ENCODE assay signal across 10 cellular contexts in genomic region chr4:98794565-98795205, GRCh38.
DNase-seq lines count a peak whose midpoint lies in the region; ATAC-seq, FAIRE-seq and TF ChIP-seq lines count a peak whose summit lies in the region.
"Had no signal": no experiment of that assay in that cellular context is flagged by ENCODE, and none has a peak within 500 bp of the region (broad histone marks: within the 10 kb centered on the region; RNA-seq: fewer than 3 reads in every experiment).

No MANE protein-coding gene starts in this region.

- H3K27me3 ChIP-seq in mammary epithelial cell (ENCODE audit: insufficient read depth, low read length): no peaks in the 10 kb centered on the region

- H3K4me3 ChIP-seq in mammary epithelial cell (replicated peaks in 1 of 3; ENCODE audit: insufficient read depth in 1 of 3, low read depth in 2 of 3, low read length in 3 of 3) (no peak overlapping the region), retinal pigment epithelial cell (ENCODE audit: low read length) (no peak overlapping the region)

- no peaks in the 10 kb centered on the region for H3K36me3 ChIP-seq in mammary epithelial cell (ENCODE audit: insufficient read depth, low read length)

- H3K79me2 ChIP-seq in mammary epithelial cell (ENCODE audit: insufficient read depth, low read length): no peaks in the 10 kb centered on the region

- BruUV-seq in mammary epithelial cell (replicated peaks; lab: Mats Ljungman, UMichigan): no TSS peak

- WGBS in mammary epithelial cell (ENCODE audit: low coverage, missing lambda C conversion rate): 69% methylated on average over 3 of the region's 3 CpGs

- dilution Hi-C loops in mammary epithelial cell (cut with HindIII; ENCODE audit: low sequenced_read_pairs): no loop called here

- TF ChIP-seq CTCF in D721Med (IDR thresholded peaks at IDR 0.05; ENCODE audit: insufficient read depth, missing control alignments): no peak
- no peak for TF ChIP-seq CTCF in mammary epithelial cell (conservative IDR thresholded peaks at IDR 0.05 in 1 of 2, IDR thresholded peaks at IDR 0.05 in 1 of 2; ENCODE audit: extremely low read depth in 1 of 2, insufficient read depth in 1 of 2, low read depth in 1 of 2, low read length in 2 of 2)
- TF ChIP-seq CTCF in retinal pigment epithelial cell (conservative IDR thresholded peaks at IDR 0.05; ENCODE audit: low read depth, low read length): no peak

- in situ Hi-C loops in mammary epithelial cell (cut with MboI; ENCODE audit: low sequenced_read_pairs in 2 of 2): no loop called here

- H3K4me1 ChIP-seq in mammary epithelial cell (ENCODE audit: insufficient read depth, low read length): peaks cover 23% of the 10 kb centered on the region

- CTCF ChIA-PET in mammary epithelial cell (lab: Charles Lee; ENCODE audit: low non-redundant PET): no interaction called here

- peak overlapping the region; percentile 69 for H3K4me2 ChIP-seq in mammary epithelial cell (ENCODE audit: insufficient read depth, low read depth, low read length)

- no peaks in the 10 kb centered on the region for H4K20me1 ChIP-seq in mammary epithelial cell (ENCODE audit: insufficient read depth, low read length)

- no peak for ATAC-seq in HG03095 (IDR thresholded peaks at IDR 0.05; ENCODE audit: unreplicated experiment)
- ATAC-seq in GM21423 (IDR thresholded peaks at IDR 0.05; ENCODE audit: unreplicated experiment): no peak

- peak overlapping the region; percentile 83 for H3K27ac ChIP-seq in mammary epithelial cell (ENCODE audit: insufficient read depth, low read depth, low read length)

- H2AFZ ChIP-seq in mammary epithelial cell (ENCODE audit: low read depth, low read length): peak overlapping the region; percentile 41

- FAIRE-seq in D721Med (lab: Jason Lieb, UNC): peak; percentile 35

- peak overlapping the region; percentile 20 for H3K9ac ChIP-seq in mammary epithelial cell (ENCODE audit: insufficient read depth, low read length)

- DNase-seq in D721Med (ENCODE audit: insufficient read length, low spot score): no peak
- peak; percentile 44 for DNase-seq in M059J (ENCODE audit: low read depth)
- peak; percentile 97 for DNase-seq in mammary epithelial cell
- peak; percentile 24 for DNase-seq in retinal pigment epithelial cell (ENCODE audit: low read depth)
- no peak for DNase-seq in NCI-H2227 (lab: John Stamatoyannopoulos, UW; ENCODE audit: unreplicated experiment)
- DNase-seq in effector CD8-positive, alpha-beta T cell (lab: John Stamatoyannopoulos, UW): no peak
- DNase-seq: dermis blood vessel endothelial cell, T-helper 9 cell had no signal

- no peaks in the 10 kb centered on the region for H3K9me3 ChIP-seq in mammary epithelial cell (replicated peaks; ENCODE audit: insufficient read depth, low read length)

- intact Hi-C loops in mammary epithelial cell (cut with micrococcal nuclease): loop anchor here (10.0 kb wide), 1 partner anchor 250 kb away; no protein-coding TSS in a partner anchor

Comparison
In these comparisons a context has a peak if more than half of its experiments do, and no peak if none do; other contexts are left out.
1. DNase-seq: peak in M059J (single experiment), mammary epithelial cell (single experiment) and retinal pigment epithelial cell (single experiment); none in D721Med (single experiment), NCI-H2227 (single experiment) and effector CD8-positive, alpha-beta T cell (single experiment).